ENCODE assay signal across 30 cellular contexts in genomic region chr2:10243926-10244270, GRCh38. TPM values are rescaled to one million over a fixed set of nuclear protein-coding genes. Genes with fewer than 3 reads are reported as not detected.
A peak's percentile ranks its signal among the peaks of the same experiment; 100 is the strongest.
DNase-seq lines count a peak whose midpoint lies in the region; ATAC-seq and TF ChIP-seq lines count a peak whose summit lies in the region.
"Had no signal": no experiment of that assay in that cellular context is flagged by ENCODE, and none has a peak within 500 bp of the region (broad histone marks: within the 10 kb centered on the region; RNA-seq: fewer than 3 reads in every experiment).

No MANE protein-coding gene starts in this region.

- H3K4me1 Mint-ChIP-seq in chondrocyte (ENCODE audit: low read depth) = no peaks in the 10 kb centered on the region
- H3K4me1 Mint-ChIP-seq: CD4-positive, alpha-beta memory T cell had no signal

- H3K9me3 ChIP-seq in right cardiac atrium (ENCODE audit: control insufficient read depth, low read length) = no peaks in the 10 kb centered on the region
- no peaks in the 10 kb centered on the region for H3K9me3 ChIP-seq in HUES6 (ENCODE audit: control insufficient read depth, insufficient read depth, low read depth, low read length)
- H3K9me3 ChIP-seq in sigmoid colon = no peaks in the 10 kb centered on the region
- no peaks in the 10 kb centered on the region for H3K9me3 ChIP-seq in body of pancreas

- 88% methylated on average over 10 of the region's 10 CpGs for WGBS in right cardiac atrium
- 86 to 94% methylated on average over 10 of the region's 10 CpGs for WGBS in sigmoid colon, 2 donors
- WGBS in body of pancreas, 2 donors = 69 to 91% methylated on average over 10 of the region's 10 CpGs

- H3K4me3 ChIP-seq in right cardiac atrium (ENCODE audit: low read length) = no peak overlapping the region
- H3K4me3 ChIP-seq in HUES6 (ENCODE audit: low read depth, low read length) = no peak overlapping the region
- H3K4me3 ChIP-seq in sigmoid colon = no peak overlapping the region
- H3K4me3 ChIP-seq in body of pancreas = no peak overlapping the region
- H3K4me3 ChIP-seq: A549; BLaER1 treated with 17β-estradiol and CSF1 and Interleukin-3, amounts not matched to agents 10 nM and 100 nM; GM12878; GM23248; K562 had no signal

- TF ChIP-seq POLR2A in sigmoid colon (IDR thresholded peaks at IDR 0.05) = no peak
- no peak for TF ChIP-seq POLR2A in body of pancreas (IDR thresholded peaks at IDR 0.05)

- intact Hi-C loops in left cardiac atrium (cut with DNase I) (no loop called here), right cardiac atrium (cut with DNase I) (no loop called here), sigmoid colon (cut with DNase I) (no loop called here), body of pancreas (cut with DNase I) (no loop called here)

- H3K36me3 ChIP-seq in HUES6 (ENCODE audit: control insufficient read depth, insufficient read depth, low read length) = no peaks in the 10 kb centered on the region
- no peaks in the 10 kb centered on the region for H3K36me3 ChIP-seq in sigmoid colon
- no peaks in the 10 kb centered on the region for H3K36me3 ChIP-seq in body of pancreas (replicated peaks in 1 of 2; ENCODE audit: insufficient read depth in 1 of 2, low read depth in 2 of 2)
- H3K36me3 ChIP-seq: BLaER1 treated with 17β-estradiol and CSF1 and Interleukin-3, amounts not matched to agents 10 nM and 100 nM had no signal

- peaks cover 1% of the 10 kb centered on the region for H3K27me3 Mint-ChIP-seq in chondrocyte (ENCODE audit: low read depth)

- H3K9me3 Mint-ChIP-seq in chondrocyte (ENCODE audit: low read depth) = no peaks in the 10 kb centered on the region

- H3K27me3 ChIP-seq in right cardiac atrium (ENCODE audit: control insufficient read depth, insufficient read depth) = no peaks in the 10 kb centered on the region
- no peaks in the 10 kb centered on the region; the same call in 1 of the 2 replicates for H3K27me3 ChIP-seq in HUES6 (ENCODE audit: control insufficient read depth, insufficient read depth, low read length)
- no peaks in the 10 kb centered on the region for H3K27me3 ChIP-seq in sigmoid colon
- no peaks in the 10 kb centered on the region for H3K27me3 ChIP-seq in body of pancreas

- DNase-seq in left cardiac atrium (peak; percentile 4), right cardiac atrium (no peak), chondrocyte (ENCODE audit: low spot score) (peak; percentile 79), sigmoid colon (peak; percentile 39), NCI-H1436 treated with DMSO at 0.1 percent for 48 hours (lab: John Stamatoyannopoulos, UW) (no peak), NCI-H1417 treated with DMSO at 0.1 percent for 48 hours (lab: John Stamatoyannopoulos, UW) (no peak), body of pancreas (no peak)
- DNase-seq: AML-193; CD4-positive, alpha-beta memory T cell; COR-L47; EL; GDM1; GM23248; H7; Kasumi-1; MV-4-11; NCI-H1105; NCI-H1694; NCI-H2029 treated with DMSO at 0.1 percent for 48 hours; NCI-H446 treated with DMSO at 0.1 percent for 48 hours; NCI-H526; NCI-H82; NK-92 treated with Interleukin-12 subunit alpha and Interleukin-12 subunit beta, amount 100 ng/mL, for 24 hours; PC-3 had no signal

- H3K4me1 ChIP-seq in right cardiac atrium (ENCODE audit: control insufficient read depth, insufficient read depth, low read length) = no peaks in the 10 kb centered on the region
- no peaks in the 10 kb centered on the region for H3K4me1 ChIP-seq in HUES6 (ENCODE audit: control insufficient read depth, insufficient read depth, low read length)
- H3K4me1 ChIP-seq in sigmoid colon = no peaks in the 10 kb centered on the region
- H3K4me1 ChIP-seq in body of pancreas = no peaks in the 10 kb centered on the region
- H3K4me1 ChIP-seq: A549 had no signal

- H3K27ac ChIP-seq in right cardiac atrium (ENCODE audit: low read length) = no peak overlapping the region
- H3K27ac ChIP-seq in HUES6 (ENCODE audit: low read depth, low read length) = no peak overlapping the region
- no peak overlapping the region for H3K27ac ChIP-seq in sigmoid colon
- no peak overlapping the region for H3K27ac ChIP-seq in body of pancreas
- H3K27ac ChIP-seq: A549; BLaER1 treated with 17β-estradiol and CSF1 and Interleukin-3, amounts not matched to agents 10 nM and 100 nM; GM23248 had no signal

- peak overlapping the region; percentile 15 for H3K9ac ChIP-seq in HUES6 (ENCODE audit: low read length)
- H3K9ac ChIP-seq: BLaER1 treated with 17β-estradiol and CSF1 and Interleukin-3, amounts not matched to agents 10 nM and 100 nM; GM23248 had no signal

- no peak for TF ChIP-seq EP300 in sigmoid colon (IDR thresholded peaks at IDR 0.05)

- no peak overlapping the region for H3K27ac Mint-ChIP-seq in chondrocyte (ENCODE audit: unreplicated experiment)
- H3K27ac Mint-ChIP-seq: CD4-positive, alpha-beta memory T cell had no signal

- no peak overlapping the region for H3K4me3 Mint-ChIP-seq in chondrocyte (ENCODE audit: unreplicated experiment)
- H3K4me3 Mint-ChIP-seq: CD4-positive, alpha-beta memory T cell had no signal

- ATAC-seq in left cardiac atrium (no peak), right cardiac atrium (no peak), body of pancreas (no peak)
- ATAC-seq: A549, GM12878, K562, PC-3, Right ventricle myocardium inferior had no signal

- no peak for TF ChIP-seq CTCF in chondrocyte (IDR thresholded peaks at IDR 0.05)
- TF ChIP-seq CTCF in sigmoid colon (IDR thresholded peaks at IDR 0.05) = no peak
- TF ChIP-seq CTCF in body of pancreas (IDR thresholded peaks at IDR 0.05) = no peak

- no peaks in the 10 kb centered on the region for H3K36me3 Mint-ChIP-seq in chondrocyte (ENCODE audit: low read depth)

RNA-seq across cellular contexts. Expression of gene HPCAL1, which starts 58.8 kb away (rescaled TPM):
- total RNA-seq in left cardiac atrium (10 to 100 TPM; 27.2 to 27.4 TPM), right cardiac atrium (10 to 100 TPM; 18.5 to 32.2 (median 24.2) TPM), chondrocyte (18.7 to 44.0 TPM (median 19.3 TPM) in 3 replicates), sigmoid colon (10 to 100 TPM; 27.7 to 46.0 (median 34.2) TPM), body of pancreas (10 to 100 TPM; 41.0 to 66.3 TPM)
- polyA plus RNA-seq in right cardiac atrium (32.0 TPM), sigmoid colon (100 to 1,000 TPM in 2 of 3 donors, 10 to 100 TPM in 1; 67.9 to 115 (median 110) TPM)

Comparison
In these comparisons a context has a peak if more than half of its experiments do, and no peak if none do; other contexts are left out.
1. DNase-seq: peak in left cardiac atrium (single experiment), chondrocyte (single experiment) and sigmoid colon (single experiment); none in right cardiac atrium (0 of 3), NCI-H1436 treated with DMSO at 0.1 percent for 48 hours (single experiment), NCI-H1417 treated with DMSO at 0.1 percent for 48 hours (single experiment) and body of pancreas (0 of 4).